In genomic region chr9:131494296-131494870, GRCh38 we compare ENCODE assay signal across 2 cellular contexts.
TF ChIP-seq lines count a peak whose summit lies in the region.

No MANE protein-coding gene starts in this region.

TF ChIP-seq in HEK293, 187 proteins besides CTCF, POLR2A, EP300 and RAD21:
- TF ChIP-seq ZNF473 (tag by site-specific recombination; IDR thresholded peaks at IDR 0.05) (no peak), SCRT2 (tag by site-specific recombination; IDR thresholded peaks at IDR 0.05) (peak; percentile 92), SCRT1 (tag by site-specific recombination; IDR thresholded peaks at IDR 0.05; ENCODE audit: borderline replicate concordance) (peak; percentile 61; the same call in 1 of the 2 replicates), MZF1 (tag by site-specific recombination; IDR thresholded peaks at IDR 0.05; ENCODE audit: borderline replicate concordance) (no peak), TSHZ1 (tag by site-specific recombination; IDR thresholded peaks at IDR 0.05; ENCODE audit: borderline replicate concordance) (no peak), ZNF555 (tag by site-specific recombination; conservative IDR thresholded peaks at IDR 0.05) (no peak), ZNF645 (tag by site-specific recombination; IDR thresholded peaks at IDR 0.05) (no peak), ZNF629 (tag by site-specific recombination; IDR thresholded peaks at IDR 0.05) (no peak)

TF ChIP-seq in GM12878, 131 proteins besides CTCF, POLR2A, EP300 and RAD21:
- TF ChIP-seq MAX (IDR thresholded peaks at IDR 0.05; ENCODE audit: low read depth, low read length) (no peak), FOS (IDR thresholded peaks at IDR 0.05; ENCODE audit: borderline replicate concordance, extremely low read depth, insufficient read length) (no peak), RB1 (IDR thresholded peaks at IDR 0.05; ENCODE audit: borderline replicate concordance) (no peak), E4F1 (IDR thresholded peaks at IDR 0.05; ENCODE audit: borderline replicate concordance, partially characterized antibody) (no peak), ZNF217 (IDR thresholded peaks at IDR 0.05) (no peak), ELK1 (IDR thresholded peaks at IDR 0.05; ENCODE audit: low read depth, low read length) (no peak), PBX3 (IDR thresholded peaks at IDR 0.05; ENCODE audit: insufficient replicate concordance, low read depth, low read length) (no peak), FOXK2 (IDR thresholded peaks at IDR 0.05) (no peak), ZBED1 (IDR thresholded peaks at IDR 0.05; ENCODE audit: borderline replicate concordance) (no peak), ZBTB33 (IDR thresholded peaks at IDR 0.05) (no peak), USF2 (IDR thresholded peaks at IDR 0.05; ENCODE audit: borderline replicate concordance, low read depth, low read length) (no peak)
